1 cellular context compared by ENCODE assay signal in genomic region chr13:112795277-112795676, GRCh38.
TF ChIP-seq lines count a peak whose summit lies in the region.

No MANE protein-coding gene starts in this region.

TF ChIP-seq in GM12878, 131 proteins besides CTCF, POLR2A, EP300 and RAD21 (continued from another document):
- TF ChIP-seq ZBTB11 (CRISPR knock-in tag; IDR thresholded peaks at IDR 0.05) (no peak), NFXL1 (IDR thresholded peaks at IDR 0.05; ENCODE audit: borderline replicate concordance) (no peak), ZBTB33 (IDR thresholded peaks at IDR 0.05) (no peak), JUND (IDR thresholded peaks at IDR 0.05; ENCODE audit: low read depth, low read length) (no peak), SMC3 (IDR thresholded peaks at IDR 0.05; ENCODE audit: borderline replicate concordance, low read length) (no peak), USF2 (IDR thresholded peaks at IDR 0.05; ENCODE audit: borderline replicate concordance, low read depth, low read length) (no peak), KLF5 (IDR thresholded peaks at IDR 0.05; ENCODE audit: partially characterized antibody) (no peak), CHD1 (IDR thresholded peaks at IDR 0.05; ENCODE audit: low read depth, low read length) (no peak), NR2C2 (IDR thresholded peaks at IDR 0.05; ENCODE audit: borderline replicate concordance, control insufficient read depth, insufficient read length, low read depth) (no peak), E2F4 (IDR thresholded peaks at IDR 0.05; ENCODE audit: low read depth, low read length) (no peak), PBX3 (IDR thresholded peaks at IDR 0.05; ENCODE audit: insufficient replicate concordance, low read depth, low read length) (no peak)
